8 cellular contexts compared by ENCODE assay signal in the genomic region with DNA sequence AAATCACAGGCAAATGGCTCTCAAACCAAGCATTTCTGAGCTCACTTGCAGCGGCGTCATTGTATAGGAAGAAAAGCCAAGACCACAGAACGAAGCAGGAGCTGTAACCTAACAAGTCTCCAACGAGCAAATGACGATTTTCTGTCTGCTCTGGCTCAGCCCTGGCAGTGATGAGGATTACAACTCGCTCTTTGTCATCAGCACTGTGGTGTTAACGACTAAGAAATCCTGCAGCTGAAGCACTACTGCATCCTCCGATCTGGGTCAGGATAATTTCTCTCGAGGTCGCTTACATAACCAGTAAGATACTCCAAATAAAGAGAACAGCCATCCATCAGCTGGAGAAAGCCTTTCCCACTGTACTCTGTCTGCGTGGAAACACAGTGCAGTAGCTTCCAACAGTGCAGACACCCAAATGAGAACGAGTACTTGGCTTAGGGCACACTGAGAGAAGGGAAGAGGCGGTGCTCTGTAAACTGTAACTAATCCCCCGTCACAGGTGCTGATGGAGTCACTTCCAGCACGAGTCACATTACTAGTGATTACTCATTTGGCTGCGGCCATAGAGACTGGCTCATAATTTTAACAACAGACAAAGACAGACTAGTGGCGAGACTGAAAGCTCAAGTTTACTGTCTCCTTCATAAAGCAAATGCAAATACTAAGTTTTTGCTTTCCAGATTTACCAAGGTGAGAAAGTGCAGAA.
DNase-seq lines count a peak whose midpoint lies in the region; ATAC-seq and TF ChIP-seq lines count a peak whose summit lies in the region.

No MANE protein-coding gene starts in this region.

- H3K9ac ChIP-seq in stomach smooth muscle (ENCODE audit: low read length in 2 of 2), result peak overlapping the region; percentile 86 to 95

- no peaks in the 10 kb centered on the region for H3K36me3 Mint-ChIP-seq in neural crest cell (ENCODE audit: low read depth)

- peak; percentile 96 for DNase-seq in EH (ENCODE audit: low read depth)
- DNase-seq in RKO (ENCODE audit: low spot score), result peak; percentile 100
- DNase-seq in activated T-helper 9 cell treated with anti-CD3 and anti-CD28 coated beads, Interleukin-2, amount 50 U/mL, for 16 hours (ENCODE audit: low read depth), result peak; percentile 62
- peak; percentile 97 for DNase-seq in fibroblast of villous mesenchyme (ENCODE audit: low read depth)
- peak; percentile 47 for DNase-seq in neural crest cell (ENCODE audit: low read depth, low spot score)

- peak overlapping the region; percentile 83 for H3K27ac ChIP-seq in KOPT-K1 (ENCODE audit: low read depth, low read length, poor library complexity, severe bottlenecking)
- H3K27ac ChIP-seq in stomach smooth muscle (ENCODE audit: low read length), result peak overlapping the region; percentile 88

- no peaks in the 10 kb centered on the region for H3K27me3 ChIP-seq in stomach smooth muscle (ENCODE audit: control insufficient read depth in 1 of 2, insufficient read depth in 2 of 2, low read length in 2 of 2)

- H3K9me3 Mint-ChIP-seq in neural crest cell, result no peaks in the 10 kb centered on the region

- H3K4me1 Mint-ChIP-seq in neural crest cell, result peaks cover 38% of the 10 kb centered on the region

- TF ChIP-seq CTCF in fibroblast of villous mesenchyme (IDR thresholded peaks at IDR 0.05; ENCODE audit: insufficient read depth, low read depth, low read length) (peak; percentile 19), neural crest cell (conservative IDR thresholded peaks at IDR 0.05) (peak; percentile 54)

- peak overlapping the region; percentile 98 for H3K27ac Mint-ChIP-seq in neural crest cell (ENCODE audit: unreplicated experiment)

- H3K27me3 Mint-ChIP-seq in neural crest cell (ENCODE audit: low read depth), result no peaks in the 10 kb centered on the region

- peak overlapping the region; percentile 82 for H3K4me3 ChIP-seq in fibroblast of villous mesenchyme (ENCODE audit: low read depth, low read length)
- H3K4me3 ChIP-seq in stomach smooth muscle (ENCODE audit: low read length in 2 of 2), result peak overlapping the region; percentile 81 to 84

- peak overlapping the region; percentile 87 for H3K4me3 Mint-ChIP-seq in neural crest cell

- H3K36me3 ChIP-seq in KOPT-K1 (ENCODE audit: insufficient read depth, low read length), result no peaks in the 10 kb centered on the region
- no peaks in the 10 kb centered on the region for H3K36me3 ChIP-seq in stomach smooth muscle (ENCODE audit: control insufficient read depth in 2 of 2, insufficient read depth in 2 of 2, low read length in 2 of 2)

- H3K4me1 ChIP-seq in stomach smooth muscle (ENCODE audit: control insufficient read depth, insufficient read depth, low read length), result no peaks in the 10 kb centered on the region

- H3K9me3 ChIP-seq in KOPT-K1 (ENCODE audit: insufficient read depth, low read length, poor library complexity, severe bottlenecking) (no peaks in the 10 kb centered on the region), stomach smooth muscle (ENCODE audit: control insufficient read depth in 2 of 2, low read length in 2 of 2) (no peaks in the 10 kb centered on the region)

- ATAC-seq in GM21786 (IDR thresholded peaks at IDR 0.05; ENCODE audit: unreplicated experiment), result peak; percentile 95

Comparison
In these comparisons a context has a peak if more than half of its experiments do, and no peak if none do; other contexts are left out.
1. Peak in every context shown above with its lines: DNase-seq, ATAC-seq, H3K4me3 ChIP-seq and H3K27ac ChIP-seq.
2. DNase-seq: peak in every context shown above with its lines; median percentile 100 in RKO; 97 in fibroblast of villous mesenchyme; 96 in EH; 62 in activated T-helper 9 cell treated with anti-CD3 and anti-CD28 coated beads, Interleukin-2, amount 50 U/mL, for 16 hours; 47 in neural crest cell.